Comparison of ENCODE assay signal across 25 cellular contexts in genomic region chr6:169140986-169141495, GRCh38.
DNase-seq lines count a peak whose midpoint lies in the region; ATAC-seq and TF ChIP-seq lines count a peak whose summit lies in the region.
"Had no signal": no experiment of that assay in that cellular context is flagged by ENCODE, and none has a peak within 500 bp of the region (broad histone marks: within the 10 kb centered on the region; RNA-seq: fewer than 3 reads in every experiment).

No MANE protein-coding gene starts in this region.

- H4K12ac ChIP-seq in trophoblast cell (ENCODE audit: low read depth, low read length), result no peak overlapping the region

- WGBS in IMR-90 (ENCODE audit: extremely low coverage in 2 of 2, insufficient read length in 1 of 2), 2 experiments, result 100% methylated on average over 1 of the region's 11 CpGs; no CpG with 5 or more reads in 1 of the 2 experiments
- WGBS in trophoblast cell (ENCODE audit: extremely low coverage, insufficient coverage, insufficient read length), result no CpG with 5 or more reads among the region's 11 CpGs

- H3K4ac ChIP-seq in IMR-90 (ENCODE audit: low read depth, low read length) (no peak overlapping the region), trophoblast cell (ENCODE audit: low read depth, low read length) (no peak overlapping the region)

- H4K91ac ChIP-seq in IMR-90 (ENCODE audit: insufficient read depth, low read depth, low read length) (no peak overlapping the region), trophoblast cell (ENCODE audit: low read depth, low read length) (no peak overlapping the region)

- no peak overlapping the region; the same call in 1 of the 3 replicates for H2BK15ac ChIP-seq in IMR-90 (ENCODE audit: low read depth, low read length)

- H3K4me1 ChIP-seq in IMR-90 (ENCODE audit: control insufficient read depth, insufficient read depth, low read length) (peaks cover 16% of the 10 kb centered on the region), trophoblast cell (ENCODE audit: control insufficient read depth in 1 of 2, insufficient read depth in 2 of 2, low read length in 2 of 2) (no peaks in the 10 kb centered on the region), tibial artery (peaks cover 0 to 21% (median 18%) of the 10 kb centered on the region in 4 donors)
- H3K4me1 ChIP-seq: foreskin keratinocyte, parathyroid adenoma had no signal

- POLR2A ChIA-PET in IMR-90 (lab: Charles Lee; ENCODE audit: unreplicated experiment), result no interaction called here

- H4K5ac ChIP-seq in IMR-90 (ENCODE audit: low read depth, low read length), result peak overlapping the region; percentile 89

- H3K27me3 ChIP-seq in IMR-90 (ENCODE audit: control insufficient read depth, insufficient read depth, low read length) (no peaks in the 10 kb centered on the region), trophoblast cell (ENCODE audit: insufficient read depth, low read length) (no peaks in the 10 kb centered on the region), tibial artery (no peaks in the 10 kb centered on the region)

- H3K79me2 ChIP-seq in trophoblast cell (ENCODE audit: control insufficient read depth, insufficient read depth, low read length, poor library complexity), result no peaks in the 10 kb centered on the region
- H3K79me2 ChIP-seq: parathyroid adenoma had no signal

- H3K23ac ChIP-seq in IMR-90 (ENCODE audit: low read depth, low read length) (no peak overlapping the region), trophoblast cell (ENCODE audit: low read length) (no peak overlapping the region)

- no peak for ATAC-seq in IMR-90 (ENCODE audit: low read depth)
- no peak for ATAC-seq in HG03520 (IDR thresholded peaks at IDR 0.05; ENCODE audit: unreplicated experiment)
- no peak for ATAC-seq in GM18520 (IDR thresholded peaks at IDR 0.05; ENCODE audit: unreplicated experiment)
- ATAC-seq: foreskin keratinocyte had no signal

- no peak for TF ChIP-seq RAD21 in IMR-90 (IDR thresholded peaks at IDR 0.05; ENCODE audit: low read length)

- H3K56ac ChIP-seq in IMR-90 (ENCODE audit: extremely low read depth, insufficient read depth, low read length), result no peak overlapping the region

- no peak overlapping the region for H2BK20ac ChIP-seq in IMR-90 (ENCODE audit: low read depth, low read length)

- H2BK5ac ChIP-seq in IMR-90 (ENCODE audit: low read depth, low read length, poor library complexity, severe bottlenecking) (no peak overlapping the region), trophoblast cell (ENCODE audit: low read depth, low read length, poor library complexity) (no peak overlapping the region)

- TF ChIP-seq POLR2A in IMR-90 (IDR thresholded peaks at IDR 0.05; ENCODE audit: low read depth, low read length), result no peak

- dilution Hi-C loops in IMR-90 (cut with HindIII; ENCODE audit: low sequenced_read_pairs, unreplicated experiment), result no loop called here

- H2AFZ ChIP-seq in IMR-90 (replicated peaks; ENCODE audit: low read length, poor library complexity) (no peak overlapping the region), trophoblast cell (ENCODE audit: insufficient read depth, low read length, poor library complexity) (peak overlapping the region; percentile 11)
- H2AFZ ChIP-seq: parathyroid adenoma had no signal

- H3K79me1 ChIP-seq in IMR-90 (ENCODE audit: low read depth in 1 of 2, low read length in 2 of 2) (no peaks in the 10 kb centered on the region), trophoblast cell (ENCODE audit: low read length) (no peaks in the 10 kb centered on the region)

- H3K14ac ChIP-seq in IMR-90 (replicated peaks; ENCODE audit: low read depth, low read length), result no peak overlapping the region
- H3K14ac ChIP-seq in trophoblast cell (ENCODE audit: low read length), result no peak overlapping the region

- in situ Hi-C loops in IMR-90 (cut with MboI; ENCODE audit: low sequenced_read_pairs), result no loop called here

- CTCF ChIA-PET in IMR-90 (lab: Yijun Ruan, JAX), result no interaction called here

- H2BK120ac ChIP-seq in IMR-90 (ENCODE audit: low read depth, low read length) (no peak overlapping the region), trophoblast cell (ENCODE audit: insufficient read depth, low read length, poor library complexity) (no peak overlapping the region)

- H2AK5ac ChIP-seq in IMR-90 (ENCODE audit: low read depth, low read length) (no peak overlapping the region), trophoblast cell (ENCODE audit: low read length) (no peak overlapping the region)

- H3K18ac ChIP-seq in IMR-90 (ENCODE audit: low read depth, low read length), result peak overlapping the region; percentile 87
- no peak overlapping the region for H3K18ac ChIP-seq in trophoblast cell (ENCODE audit: low read length)

- H2AK9ac ChIP-seq in IMR-90 (replicated peaks; ENCODE audit: low read depth, low read length, poor library complexity), result no peak overlapping the region

- no TSS peak for BruUV-seq in IMR-90 (replicated peaks; lab: Mats Ljungman, UMichigan)

- H3K9ac ChIP-seq in IMR-90 (ENCODE audit: low read depth, low read length) (no peak overlapping the region), trophoblast cell (ENCODE audit: low read length) (no peak overlapping the region)
- H3K9ac ChIP-seq: KMS-11, parathyroid adenoma had no signal

- H3K4me3 ChIP-seq in IMR-90 (ENCODE audit: insufficient read depth, low read depth, low read length) (no peak overlapping the region), coronary artery (no peak overlapping the region), trophoblast cell (ENCODE audit: low read depth, low read length) (peak overlapping the region; percentile 23), tibial artery (no peak overlapping the region)

- H4K8ac ChIP-seq in IMR-90 (ENCODE audit: low read depth in 2 of 2, low read length in 2 of 2) (peak overlapping the region in 1 of 2 experiments; percentile 20; a peak in 1 of 4 replicates), trophoblast cell (ENCODE audit: low read depth, low read length) (no peak overlapping the region)

- no peak for TF ChIP-seq CTCF in IMR-90 (conservative IDR thresholded peaks at IDR 0.05; ENCODE audit: low read depth, low read length)
- no peak for TF ChIP-seq CTCF in coronary artery (IDR thresholded peaks at IDR 0.05)
- no peak for TF ChIP-seq CTCF in tibial artery (IDR thresholded peaks at IDR 0.05)

- no peak for DNase-seq in IMR-90
- DNase-seq in coronary artery (ENCODE audit: low spot score), result no peak
- DNase-seq in trophoblast cell, result no peak
- peak in 1 of 2 donors; percentile 41 for DNase-seq in tibial artery
- no peak for DNase-seq in stimulated activated CD4-positive, alpha-beta T cell treated with anti-CD3 and anti-CD28 coated beads, Interleukin-2, amount 100 ng/mL, for 48 hours
- DNase-seq: ACHN; activated CD4-positive, CD25-positive, alpha-beta regulatory T cell; activated gamma-delta T cell treated with Interleukin-2 at 50 U/mL for 16 hours; activated naive CD8-positive, alpha-beta T cell treated with anti-CD3 and anti-CD28 coated beads, Interleukin-2, amount 10 ng/mL, durations not matched to agents 7 days and 5 days; activated T-cell treated with anti-CD3 and anti-CD28 coated beads, Interleukin-2, amount 50 U/mL, for 48 hours; CD4-positive, alpha-beta memory T cell; erythroblast; foreskin keratinocyte; kidney glomerular epithelial cell; mammary epithelial cell; NCI-H1417 treated with DMSO at 0.1 percent for 48 hours; NCI-H2029 treated with DMSO at 0.1 percent for 48 hours; NCI-H524 treated with DMSO at 0.1 percent for 48 hours; OCI-M1; stimulated activated CD4-positive, alpha-beta T cell treated with anti-CD3 and anti-CD28 coated beads, Interleukin-4, amount 100 ng/mL, for 4 hours; T-helper 1 cell had no signal

- peaks cover 3% of the 10 kb centered on the region for H3K9me1 ChIP-seq in IMR-90 (ENCODE audit: insufficient read depth, low read length)

- H3K27ac ChIP-seq in IMR-90 (ENCODE audit: insufficient read depth, low read length), result peak overlapping the region; percentile 57; the same call in 1 of the 2 replicates
- peak overlapping the region; percentile 73 to 91 for H3K27ac ChIP-seq in coronary artery
- no peak overlapping the region for H3K27ac ChIP-seq in trophoblast cell (ENCODE audit: low read depth, low read length)
- H3K27ac ChIP-seq in tibial artery, result peak overlapping the region; percentile 71 to 77
- H3K27ac ChIP-seq: foreskin keratinocyte, KMS-11, parathyroid adenoma had no signal

- no peaks in the 10 kb centered on the region for H4K20me1 ChIP-seq in IMR-90 (ENCODE audit: insufficient read depth, low read length)

- no peak overlapping the region for H2BK12ac ChIP-seq in trophoblast cell (ENCODE audit: low read length)

- intact Hi-C loops in IMR-90 (cut with micrococcal nuclease) (no loop called here), tibial artery (cut with DNase I; ENCODE audit: low total_unique reads) (no loop called here)

- H3K4me2 ChIP-seq in IMR-90 (ENCODE audit: low read depth, low read length) (peak overlapping the region; percentile 33; the same call in 1 of the 2 replicates), trophoblast cell (ENCODE audit: low read length) (no peak overlapping the region)
- H3K4me2 ChIP-seq: KMS-11 had no signal

- H3K36me3 ChIP-seq in IMR-90 (ENCODE audit: control insufficient read depth, insufficient read depth, low read length), result no peaks in the 10 kb centered on the region
- H3K36me3 ChIP-seq in trophoblast cell (ENCODE audit: control insufficient read depth in 1 of 2, insufficient read depth in 2 of 2, low read length in 2 of 2), result no peaks in the 10 kb centered on the region
- H3K36me3 ChIP-seq in tibial artery, result no peaks in the 10 kb centered on the region

- H3K9me3 ChIP-seq in IMR-90 (ENCODE audit: control insufficient read depth, insufficient read depth, low read length) (no peaks in the 10 kb centered on the region), trophoblast cell (ENCODE audit: insufficient read depth, low read depth, low read length) (peaks cover 5% of the 10 kb centered on the region), tibial artery (no peaks in the 10 kb centered on the region)

TF ChIP-seq in IMR-90, 13 proteins besides CTCF, POLR2A, EP300 and RAD21 (continues in another document):
- no peak for TF ChIP-seq ELK1 (IDR thresholded peaks at IDR 0.05; ENCODE audit: borderline replicate concordance, low read depth, low read length)
- TF ChIP-seq BHLHE40 (IDR thresholded peaks at IDR 0.05; ENCODE audit: low read depth, low read length), result no peak
- no peak for TF ChIP-seq RCOR1 (IDR thresholded peaks at IDR 0.05; ENCODE audit: insufficient replicate concordance, low read length)
- TF ChIP-seq NFE2L2 (IDR thresholded peaks at IDR 0.05; ENCODE audit: low read depth, low read length), result no peak
- no peak for TF ChIP-seq MAZ (IDR thresholded peaks at IDR 0.05; ENCODE audit: borderline replicate concordance, low read depth, low read length)
